ENCODE assay signal across 9 cellular contexts in the genomic region with DNA sequence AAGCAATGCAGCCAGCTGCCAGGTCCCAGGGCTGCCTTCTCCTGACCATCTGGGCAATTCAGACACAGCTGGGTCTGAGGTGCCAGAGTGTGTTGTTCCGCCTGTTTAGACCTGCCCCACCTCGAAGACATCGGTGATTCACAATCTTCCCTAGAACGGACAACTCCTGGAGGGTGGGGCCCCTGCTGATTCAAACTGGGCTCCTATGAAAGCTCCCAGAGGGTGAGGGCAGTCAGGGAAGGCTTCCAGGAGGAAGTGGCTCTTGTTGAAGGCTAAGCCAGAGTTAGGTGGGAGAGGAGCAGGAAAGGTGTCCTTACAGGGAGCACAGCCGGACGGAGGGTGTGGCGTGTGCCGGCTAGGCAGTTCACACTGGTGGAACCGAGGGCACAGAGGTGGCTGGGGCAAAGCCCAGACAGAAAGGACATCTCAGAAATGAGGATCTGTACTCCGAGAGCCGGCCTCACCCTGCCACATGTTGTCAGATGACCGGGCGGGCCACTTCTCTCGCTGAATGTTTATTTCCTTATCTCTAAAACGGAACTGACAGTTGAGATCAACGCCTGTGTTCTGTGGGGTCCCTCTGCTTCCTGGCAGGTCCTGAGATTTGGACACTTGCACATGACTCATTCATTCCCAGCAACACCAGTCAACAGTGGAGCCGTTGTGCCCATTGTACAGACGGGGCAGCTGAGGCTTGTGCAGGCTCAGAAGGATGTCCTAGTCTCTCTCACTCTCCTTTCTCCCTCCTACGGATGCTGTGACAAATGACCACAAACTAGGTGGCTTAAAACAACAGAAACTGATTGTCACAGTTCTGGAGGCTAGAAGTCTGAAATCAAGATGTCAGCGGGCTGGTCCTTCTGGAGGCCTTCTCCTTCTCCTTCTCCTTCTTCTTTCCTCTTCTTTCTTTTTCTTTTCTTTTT. TPM values are rescaled to one million over a fixed set of nuclear protein-coding genes. Genes with fewer than 3 reads are reported as not detected.
DNase-seq lines count a peak whose midpoint lies in the region; ATAC-seq, FAIRE-seq and TF ChIP-seq lines count a peak whose summit lies in the region.
"Had no signal": no experiment of that assay in that cellular context is flagged by ENCODE, and none has a peak within 500 bp of the region (broad histone marks: within the 10 kb centered on the region; RNA-seq: fewer than 3 reads in every experiment).

No MANE protein-coding gene starts in this region.

- H3K4me1 Mint-ChIP-seq in central memory CD8-positive, alpha-beta T cell: peaks cover 26% of the 10 kb centered on the region
- peaks cover 37% of the 10 kb centered on the region for H3K4me1 Mint-ChIP-seq in nephron progenitor cell

- no peak for TF ChIP-seq CTCF in nephron progenitor cell (IDR thresholded peaks at IDR 0.05)

- DNase-seq in GM18507 (ENCODE audit: extremely low spot score, insufficient read length, low read depth) (no peak), Kasumi-1 (lab: John Stamatoyannopoulos, UW) (peak; percentile 47), nephron progenitor cell (no peak), NCI-H82 (lab: John Stamatoyannopoulos, UW) (no peak), SK-N-DZ (ENCODE audit: low spot score) (no peak), dermis blood vessel endothelial cell (no peak)
- peak in 1 of 2 donors; percentile 29 for DNase-seq in central memory CD8-positive, alpha-beta T cell (ENCODE audit: low spot score in 2 of 2)

- H3K36me3 Mint-ChIP-seq in central memory CD8-positive, alpha-beta T cell (ENCODE audit: insufficient read depth): no peaks in the 10 kb centered on the region
- no peaks in the 10 kb centered on the region for H3K36me3 Mint-ChIP-seq in nephron progenitor cell (ENCODE audit: low read depth)

- no peaks in the 10 kb centered on the region for H3K27me3 Mint-ChIP-seq in central memory CD8-positive, alpha-beta T cell
- peaks cover 34% of the 10 kb centered on the region for H3K27me3 Mint-ChIP-seq in nephron progenitor cell (ENCODE audit: low read depth, poor library complexity)

- peak overlapping the region; percentile 45 for H3K4me3 Mint-ChIP-seq in central memory CD8-positive, alpha-beta T cell
- H3K4me3 Mint-ChIP-seq in nephron progenitor cell: no peak overlapping the region

- FAIRE-seq in GM18507 (lab: Jason Lieb, UNC): peak; percentile 89
- FAIRE-seq: astrocyte had no signal

- ATAC-seq in central memory CD8-positive, alpha-beta T cell (replicated peaks; ENCODE audit: extremely low read depth, poor library complexity, severe bottlenecking): peak; percentile 83
- no peak for ATAC-seq in HG02571 (IDR thresholded peaks at IDR 0.05; ENCODE audit: unreplicated experiment)

- H3K27ac Mint-ChIP-seq in central memory CD8-positive, alpha-beta T cell (ENCODE audit: low read depth): peak overlapping the region; percentile 91
- H3K27ac Mint-ChIP-seq in nephron progenitor cell: peak overlapping the region; percentile 85

- H3K9me3 Mint-ChIP-seq in central memory CD8-positive, alpha-beta T cell: no peaks in the 10 kb centered on the region
- no peaks in the 10 kb centered on the region for H3K9me3 Mint-ChIP-seq in nephron progenitor cell

RNA-seq across cellular contexts. Expression of gene LITAF, which starts 26.9 kb away (rescaled TPM):
- polyA plus RNA-seq in SK-N-DZ (2014; cell fraction: cytosol; rRNA removed): 0.60 and 0.96 TPM in 2 replicates
- 0.37 TPM in 1 of 2 replicates, not detected in the other for polyA plus RNA-seq in SK-N-DZ (2014; cell fraction: nucleus; rRNA removed)
- total RNA-seq in dermis blood vessel endothelial cell: 3.6 and 5.6 TPM in 2 replicates

RNA-seq across cellular contexts. Expression of gene SNN, which starts 54.6 kb away (rescaled TPM):
- 51.8 and 56.7 TPM in 2 replicates for polyA plus RNA-seq in SK-N-DZ (2014; cell fraction: cytosol; rRNA removed)
- 21.1 and 27.0 TPM in 2 replicates for polyA plus RNA-seq in SK-N-DZ (2014; cell fraction: nucleus; rRNA removed)
- 34.4 and 56.7 TPM in 2 replicates for total RNA-seq in dermis blood vessel endothelial cell

Comparison
In these comparisons a context has a peak if more than half of its experiments do, and no peak if none do; other contexts are left out.
1. DNase-seq: peak in Kasumi-1 (2 of 2); none in GM18507 (single experiment), nephron progenitor cell (single experiment), NCI-H82 (single experiment), SK-N-DZ (single experiment) and dermis blood vessel endothelial cell (single experiment).